In the genomic region with DNA sequence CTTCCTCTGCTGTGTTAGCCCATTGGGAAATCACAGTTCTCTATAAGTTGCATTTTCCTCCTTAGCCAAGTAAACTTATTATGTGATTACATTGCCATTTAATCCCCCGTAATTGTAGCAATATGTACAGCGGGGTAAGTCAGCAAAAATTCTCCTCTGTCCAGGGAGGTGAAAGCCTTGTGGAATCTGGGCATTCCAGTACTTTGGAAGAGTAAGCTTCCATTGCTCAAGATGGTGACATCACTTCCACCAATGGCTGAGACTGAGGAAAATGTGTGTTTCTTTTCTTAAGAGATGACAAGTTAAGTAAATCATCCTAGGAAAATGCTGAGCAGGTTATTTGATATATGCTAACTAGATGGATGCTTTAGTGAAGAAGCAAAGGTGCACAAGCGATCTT, we compare ENCODE assay signal across 15 cellular contexts.
A peak's percentile ranks its signal among the peaks of the same experiment; 100 is the strongest.
DNase-seq lines count a peak whose midpoint lies in the region; ATAC-seq and TF ChIP-seq lines count a peak whose summit lies in the region.
"Had no signal": no experiment of that assay in that cellular context is flagged by ENCODE, and none has a peak within 500 bp of the region (broad histone marks: within the 10 kb centered on the region; RNA-seq: fewer than 3 reads in every experiment).

No MANE protein-coding gene starts in this region.

- TF ChIP-seq CTCF in fibroblast of mammary gland (conservative IDR thresholded peaks at IDR 0.05; ENCODE audit: control insufficient read depth, insufficient read depth, low read depth, low read length) (no peak), GM20000 (IDR thresholded peaks at IDR 0.05; ENCODE audit: extremely low read depth, missing control alignments) (no peak), lower lobe of right lung (IDR thresholded peaks at IDR 0.05) (no peak)

- no peak overlapping the region for H3K18ac ChIP-seq in neuronal stem cell (ENCODE audit: low read length)

- no peak overlapping the region for H3K14ac ChIP-seq in neuronal stem cell (ENCODE audit: low read length)

- H3K79me1 ChIP-seq in neuronal stem cell (ENCODE audit: low read depth, low read length), result no peaks in the 10 kb centered on the region

- in situ Hi-C loops in GM23248 (cut with MboI) (no loop called here), KBM-7 (cut with MboI; ENCODE audit: low pct_unique_long_range_greater_than_20kb, low sequenced_read_pairs) (no loop called here)

- ATAC-seq in lower lobe of right lung (no peak), GM19023 (IDR thresholded peaks at IDR 0.05; ENCODE audit: unreplicated experiment) (no peak)

- WGBS in GM23248 (ENCODE audit: low coverage in 1 of 2, low lambda C conversion rate in 2 of 2, missing lambda C conversion rate in 2 of 2), 2 experiments, result 71 to 80% methylated on average over 3 of the region's 3 CpGs
- WGBS in neuronal stem cell (ENCODE audit: extremely low coverage in 2 of 2, insufficient read length in 2 of 2, insufficient replicate concordance in 1 of 2), 2 donors, result no CpG with 5 or more reads among the region's 3 CpGs

- H3K9me2 ChIP-seq in GM23248 (ENCODE audit: insufficient read depth), result no peaks in the 10 kb centered on the region; the same call in 1 of the 2 replicates

- no peak overlapping the region for H2AK5ac ChIP-seq in neuronal stem cell (ENCODE audit: low read depth, low read length)

- no peak overlapping the region for H2BK120ac ChIP-seq in neuronal stem cell (ENCODE audit: low read depth, low read length)

- no peaks in the 10 kb centered on the region for H3K79me2 ChIP-seq in GM23248 (ENCODE audit: insufficient read depth)

- no peak overlapping the region for H2BK15ac ChIP-seq in neuronal stem cell (ENCODE audit: low read length)

- H3F3A ChIP-seq in GM23248 (ENCODE audit: insufficient read depth), result no peaks in the 10 kb centered on the region

- H3K23ac ChIP-seq in neuronal stem cell (ENCODE audit: low read depth, low read length, poor library complexity), result no peak overlapping the region

- no peaks in the 10 kb centered on the region for H3K27me3 ChIP-seq in GM23248 (replicated peaks; ENCODE audit: insufficient read depth)
- no peaks in the 10 kb centered on the region for H3K27me3 ChIP-seq in adipocyte (replicated peaks; ENCODE audit: control insufficient read depth, insufficient read depth, low read length)
- no peaks in the 10 kb centered on the region for H3K27me3 ChIP-seq in neuronal stem cell (ENCODE audit: control insufficient read depth in 3 of 3, insufficient read depth in 3 of 3, low read depth in 1 of 3, low read length in 3 of 3)
- H3K27me3 ChIP-seq in lower lobe of right lung (ENCODE audit: low read depth), result no peaks in the 10 kb centered on the region

- intact Hi-C loops in lower lobe of right lung (cut with DNase I), result no loop called here

- H4K91ac ChIP-seq in neuronal stem cell (ENCODE audit: low read depth, low read length, poor library complexity), result no peak overlapping the region

- H3K9ac ChIP-seq in GM23248 (no peak overlapping the region), adipocyte (ENCODE audit: low read length) (no peak overlapping the region), neuronal stem cell (ENCODE audit: low read depth, low read length, poor library complexity) (no peak overlapping the region)

- H3K4ac ChIP-seq in neuronal stem cell (ENCODE audit: low read length), result no peak overlapping the region

- H3K4me3 ChIP-seq in GM23248 (no peak overlapping the region), adipocyte (ENCODE audit: low read length) (no peak overlapping the region), fibroblast of mammary gland (ENCODE audit: control insufficient read depth, low read depth, low read length) (no peak overlapping the region), neuronal stem cell (ENCODE audit: low read length in 2 of 2) (no peak overlapping the region), lower lobe of right lung (no peak overlapping the region)

- no peaks in the 10 kb centered on the region for H3K9me3 ChIP-seq in GM23248 (ENCODE audit: low read depth)
- H3K9me3 ChIP-seq in adipocyte (ENCODE audit: control insufficient read depth, low read length), result no peaks in the 10 kb centered on the region
- H3K9me3 ChIP-seq in neuronal stem cell (replicated peaks in 1 of 2; ENCODE audit: control insufficient read depth in 2 of 2, insufficient read depth in 1 of 2, low read depth in 1 of 2, low read length in 2 of 2), result no peaks in the 10 kb centered on the region
- H3K9me3 ChIP-seq in lower lobe of right lung, result no peaks in the 10 kb centered on the region

- H4K8ac ChIP-seq in neuronal stem cell (ENCODE audit: low read depth, low read length), result no peak overlapping the region

- peak; percentile 34 for DNase-seq in GM23248
- DNase-seq in adipocyte (ENCODE audit: low read depth), result peak; percentile 76
- peak; percentile 79 for DNase-seq in fibroblast of mammary gland (ENCODE audit: low read depth)
- DNase-seq in neuronal stem cell (ENCODE audit: low spot score), result no peak
- DNase-seq in GM20000 (ENCODE audit: low spot score), result no peak
- no peak for DNase-seq in KBM-7
- DNase-seq in lower lobe of right lung, result no peak
- DNase-seq: COR-L47, DMS153, Kasumi-1, NCI-H187 treated with DMSO at 0.1 percent for 48 hours, NCI-H69, OCI-M1, RPMI8226 had no signal

- no peak overlapping the region for H2BK5ac ChIP-seq in neuronal stem cell (ENCODE audit: low read length)

- H2AFZ ChIP-seq in GM23248 (no peak overlapping the region), neuronal stem cell (ENCODE audit: low read length) (peak overlapping the region; percentile 35)

- H3K27ac ChIP-seq in GM23248 (no peak overlapping the region), neuronal stem cell (replicated peaks; ENCODE audit: low read length) (no peak overlapping the region), lower lobe of right lung (no peak overlapping the region)

- H4K20me1 ChIP-seq in GM23248 (ENCODE audit: insufficient read depth), result no peaks in the 10 kb centered on the region

- peaks cover 15% of the 10 kb centered on the region for H3K4me1 ChIP-seq in GM23248 (ENCODE audit: insufficient read depth)
- peaks cover 11% of the 10 kb centered on the region for H3K4me1 ChIP-seq in adipocyte (ENCODE audit: control insufficient read depth, insufficient read depth, low read length)
- H3K4me1 ChIP-seq in neuronal stem cell (ENCODE audit: control insufficient read depth in 2 of 2, insufficient read depth in 1 of 2, low read depth in 1 of 2, low read length in 2 of 2), result peaks cover 0 to 1% of the 10 kb centered on the region in 2 donors
- H3K4me1 ChIP-seq in lower lobe of right lung, result peaks cover 5% of the 10 kb centered on the region

- H3K4me2 ChIP-seq in GM23248 (ENCODE audit: unreplicated experiment), result no peak overlapping the region
- no peak overlapping the region for H3K4me2 ChIP-seq in neuronal stem cell (ENCODE audit: insufficient read depth, low read length, poor library complexity, severe bottlenecking)

- no peaks in the 10 kb centered on the region for H3K36me3 ChIP-seq in GM23248 (ENCODE audit: low read depth)
- no peaks in the 10 kb centered on the region for H3K36me3 ChIP-seq in adipocyte (ENCODE audit: control insufficient read depth, insufficient read depth, low read length, severe bottlenecking)
- H3K36me3 ChIP-seq in neuronal stem cell (replicated peaks in 1 of 2; ENCODE audit: control insufficient read depth in 2 of 2, insufficient read depth in 2 of 2, low read length in 2 of 2), result no peaks in the 10 kb centered on the region
- H3K36me3 ChIP-seq in lower lobe of right lung, result no peaks in the 10 kb centered on the region

- no peak overlapping the region for H2BK12ac ChIP-seq in neuronal stem cell (ENCODE audit: low read length)

Comparison
In these comparisons a context has a peak if more than half of its experiments do, and no peak if none do; other contexts are left out.
1. DNase-seq: peak in GM23248 (single experiment), adipocyte (single experiment) and fibroblast of mammary gland (single experiment); none in neuronal stem cell (single experiment), GM20000 (single experiment), KBM-7 (single experiment) and lower lobe of right lung (single experiment).